Comparison of ENCODE assay signal across 24 cellular contexts in genomic region chr2:62319061-62319460, GRCh38.
A peak's percentile ranks its signal among the peaks of the same experiment; 100 is the strongest.
DNase-seq lines count a peak whose midpoint lies in the region; ATAC-seq and TF ChIP-seq lines count a peak whose summit lies in the region.
"Had no signal": no experiment of that assay in that cellular context is flagged by ENCODE, and none has a peak within 500 bp of the region (broad histone marks: within the 10 kb centered on the region; RNA-seq: fewer than 3 reads in every experiment).

No MANE protein-coding gene starts in this region.

- peaks cover 6% of the 10 kb centered on the region for H3K4me1 ChIP-seq in endodermal cell (ENCODE audit: control insufficient read depth, insufficient read depth, low read length)
- H3K4me1 ChIP-seq in uterus, result no peaks in the 10 kb centered on the region
- H3K4me1 ChIP-seq: esophagus squamous epithelium, Peyer's patch, sigmoid colon had no signal

- ATAC-seq in GM18498 (IDR thresholded peaks at IDR 0.05; ENCODE audit: unreplicated experiment) (peak; percentile 47), activated B cell treated with CpG ODN at 0.5 μM for 24 hours (ENCODE audit: low read depth) (no peak), HG03196 (IDR thresholded peaks at IDR 0.05; ENCODE audit: unreplicated experiment) (no peak), GM18861 (IDR thresholded peaks at IDR 0.05; ENCODE audit: unreplicated experiment) (no peak)
- ATAC-seq: left cardiac atrium; mucosa of descending colon; stimulated activated naive CD8-positive, alpha-beta T cell treated with anti-CD3 and anti-CD28 coated beads, Interleukin-15, Interleukin-2, amounts not matched to agents 100 U/mL and 50 U/mL, for 24 hours had no signal

- CTCF ChIA-PET in activated B cell treated with CpG ODN at 0.5 μM for 24 hours (lab: Charles Lee), result interaction anchor here (1.2 kb wide), 1 partner anchor 18 kb away, joined by 3 read pairs; no protein-coding TSS in a partner anchor

- H3K27me3 ChIP-seq in endodermal cell (ENCODE audit: control insufficient read depth, insufficient read depth, low read length, poor library complexity, severe bottlenecking) (no peaks in the 10 kb centered on the region), uterus (no peaks in the 10 kb centered on the region)
- H3K27me3 ChIP-seq: esophagus squamous epithelium, MG63, Peyer's patch, sigmoid colon had no signal

- H3K27ac Mint-ChIP-seq in activated B cell treated with CpG ODN at 0.5 μM for 24 hours (peak overlapping the region; percentile 47), endodermal cell (peak overlapping the region; percentile 5)
- H3K27ac Mint-ChIP-seq: type B pancreatic cell had no signal

- peaks cover 2% of the 10 kb centered on the region for H3K9me3 ChIP-seq in endodermal cell (ENCODE audit: control insufficient read depth, low read length)
- H3K9me3 ChIP-seq in uterus, result no peaks in the 10 kb centered on the region
- H3K9me3 ChIP-seq: esophagus squamous epithelium, MG63, Peyer's patch, sigmoid colon had no signal

- H3K36me3 ChIP-seq in endodermal cell (ENCODE audit: control insufficient read depth, insufficient read depth, low read length), result no peaks in the 10 kb centered on the region
- H3K36me3 ChIP-seq in uterus, result no peaks in the 10 kb centered on the region
- H3K36me3 ChIP-seq: esophagus squamous epithelium, MG63, Peyer's patch, sigmoid colon had no signal

- TF ChIP-seq POLR2A in uterus (IDR thresholded peaks at IDR 0.05), result no peak

- H3K4me3 Mint-ChIP-seq in activated B cell treated with CpG ODN at 0.5 μM for 24 hours, result peak overlapping the region; percentile 12
- no peak overlapping the region for H3K4me3 Mint-ChIP-seq in endodermal cell
- H3K4me3 Mint-ChIP-seq: type B pancreatic cell had no signal

- H3K4me1 Mint-ChIP-seq in activated B cell treated with CpG ODN at 0.5 μM for 24 hours (peaks cover 44% of the 10 kb centered on the region), endodermal cell (peaks cover 16% of the 10 kb centered on the region)

- WGBS in endodermal cell (ENCODE audit: insufficient coverage in 1 of 2, insufficient read length in 1 of 2), 2 experiments, result 82 to 89% methylated on average over 1 of the region's 1 CpG

- no peak overlapping the region for H3K9ac ChIP-seq in endodermal cell (ENCODE audit: extremely low read depth, low read length, poor library complexity, severe bottlenecking)

- H3K27me3 Mint-ChIP-seq in activated B cell treated with CpG ODN at 0.5 μM for 24 hours (no peaks in the 10 kb centered on the region), endodermal cell (ENCODE audit: insufficient read depth) (no peaks in the 10 kb centered on the region)
- H3K27me3 Mint-ChIP-seq: type B pancreatic cell had no signal

- DNase-seq in activated B cell treated with CpG ODN at 0.5 μM for 24 hours (no peak), endodermal cell (no peak), renal cortical epithelial cell (ENCODE audit: low read depth) (peak; percentile 61), uterus (no peak), NCI-H1436 (lab: John Stamatoyannopoulos, UW) (no peak)
- DNase-seq: activated effector memory CD4-positive, alpha-beta T cell treated with Interleukin-2 at 50 U/mL for 16 hours; anterior cingulate cortex; Calu3; cerebellar nuclear complex; effector CD8-positive, alpha-beta T cell; esophagus squamous epithelium; HCEC 1CT; left cardiac atrium; MG63; mucosa of descending colon; NCI-H82; occipital lobe; Peyer's patch; sigmoid colon; stimulated activated naive CD8-positive, alpha-beta T cell treated with anti-CD3 and anti-CD28 coated beads, Interleukin-15, Interleukin-2, amounts not matched to agents 100 U/mL and 50 U/mL, for 24 hours had no signal

- no peak for TF ChIP-seq CTCF in activated B cell treated with CpG ODN at 0.5 μM for 24 hours (IDR thresholded peaks at IDR 0.05)
- TF ChIP-seq CTCF in endodermal cell (conservative IDR thresholded peaks at IDR 0.05), result no peak
- TF ChIP-seq CTCF in uterus (IDR thresholded peaks at IDR 0.05), result no peak

- no peak overlapping the region for H3K4me3 ChIP-seq in endodermal cell (ENCODE audit: low read length)
- no peak overlapping the region for H3K4me3 ChIP-seq in uterus
- H3K4me3 ChIP-seq: esophagus squamous epithelium, MG63, mucosa of descending colon, Peyer's patch, sigmoid colon had no signal

- intact Hi-C loops in activated B cell treated with CpG ODN at 0.5 μM for 24 hours (cut with micrococcal nuclease) (no loop called here), uterus (cut with DNase I; ENCODE audit: low total_unique reads) (no loop called here)

- H3K27ac ChIP-seq in endodermal cell (ENCODE audit: low read depth, low read length) (no peak overlapping the region), uterus (no peak overlapping the region)
- H3K27ac ChIP-seq: esophagus squamous epithelium, Peyer's patch, sigmoid colon had no signal

- POLR2A ChIA-PET in activated B cell treated with CpG ODN at 0.5 μM for 24 hours (lab: Charles Lee), result interaction anchor here (1.0 kb wide), 1 partner anchor 25 kb away, joined by 3 read pairs; no protein-coding TSS in a partner anchor

- no peaks in the 10 kb centered on the region for H3K9me3 Mint-ChIP-seq in activated B cell treated with CpG ODN at 0.5 μM for 24 hours
- no peaks in the 10 kb centered on the region for H3K9me3 Mint-ChIP-seq in endodermal cell
- H3K9me3 Mint-ChIP-seq: type B pancreatic cell had no signal

- H3K36me3 Mint-ChIP-seq in activated B cell treated with CpG ODN at 0.5 μM for 24 hours (ENCODE audit: low read depth) (no peaks in the 10 kb centered on the region), endodermal cell (ENCODE audit: low read depth) (no peaks in the 10 kb centered on the region)
- H3K36me3 Mint-ChIP-seq: type B pancreatic cell had no signal
